In genomic region chr2:109624339-109624738, GRCh38 we compare ENCODE assay signal across 22 cellular contexts.
"Had no signal": no experiment of that assay in that cellular context is flagged by ENCODE, and none has a peak within 500 bp of the region (broad histone marks: within the 10 kb centered on the region; RNA-seq: fewer than 3 reads in every experiment).

No MANE protein-coding gene starts in this region.

- H3K9me3 ChIP-seq: mucosa of descending colon, prostate gland, right atrium auricular region, sigmoid colon, testis, tibial artery had no signal

- H3K9me3 Mint-ChIP-seq: memory B cell; mesothelial cell of epicardium; natural killer cell treated with Interleukin-12 subunit alpha and Interleukin-12 subunit beta and Interleukin-15 and Interleukin-18, amount 100 ng/mL, for 72 hours; neural crest cell; stimulated activated effector memory CD8-positive, alpha-beta T cell treated with anti-CD3 and anti-CD28 coated beads, Interleukin-12 subunit alpha, Interleukin-12 subunit beta, amount 100 ng/mL, for 72 hours; type B pancreatic cell had no signal

- H3K4me1 ChIP-seq: parathyroid adenoma, prostate gland, right atrium auricular region, testis, tibial artery had no signal

- H3K4me1 Mint-ChIP-seq: memory B cell; naive B cell; neural crest cell; stimulated activated effector memory CD8-positive, alpha-beta T cell treated with anti-CD3 and anti-CD28 coated beads, Interleukin-12 subunit alpha, Interleukin-12 subunit beta, amount 100 ng/mL, for 72 hours had no signal

- H3K4me3 ChIP-seq: dorsolateral prefrontal cortex, lung, mucosa of descending colon, prostate gland, right atrium auricular region, sigmoid colon, testis, tibial artery had no signal

- H3K27ac ChIP-seq: dorsolateral prefrontal cortex, parathyroid adenoma, prostate gland, right atrium auricular region, sigmoid colon, testis, tibial artery had no signal

- H3K36me3 ChIP-seq: prostate gland, right atrium auricular region, sigmoid colon, tibial artery had no signal

- ATAC-seq: left ventricle myocardium superior; mucosa of descending colon; natural killer cell treated with Interleukin-12 subunit alpha and Interleukin-12 subunit beta and Interleukin-15 and Interleukin-18, amount 100 ng/mL, for 72 hours; stimulated activated effector memory CD8-positive, alpha-beta T cell treated with anti-CD3 and anti-CD28 coated beads, Interleukin-12 subunit alpha, Interleukin-12 subunit beta, amount 100 ng/mL, for 72 hours; stimulated activated naive CD8-positive, alpha-beta T cell treated with anti-CD3 and anti-CD28 coated beads, Interleukin-15, Interleukin-2, amounts not matched to agents 100 U/mL and 50 U/mL, for 24 hours had no signal

- H3K4me3 Mint-ChIP-seq: memory B cell; mesothelial cell of epicardium; naive B cell; natural killer cell treated with Interleukin-12 subunit alpha and Interleukin-12 subunit beta and Interleukin-15 and Interleukin-18, amount 100 ng/mL, for 72 hours; neural crest cell; stimulated activated effector memory CD8-positive, alpha-beta T cell treated with anti-CD3 and anti-CD28 coated beads, Interleukin-12 subunit alpha, Interleukin-12 subunit beta, amount 100 ng/mL, for 72 hours; type B pancreatic cell had no signal

- H3K27ac Mint-ChIP-seq: memory B cell; mesothelial cell of epicardium; naive B cell; natural killer cell treated with Interleukin-12 subunit alpha and Interleukin-12 subunit beta and Interleukin-15 and Interleukin-18, amount 100 ng/mL, for 72 hours; stimulated activated effector memory CD8-positive, alpha-beta T cell treated with anti-CD3 and anti-CD28 coated beads, Interleukin-12 subunit alpha, Interleukin-12 subunit beta, amount 100 ng/mL, for 72 hours; type B pancreatic cell had no signal

- H3K27me3 ChIP-seq: right atrium auricular region, sigmoid colon, testis, tibial artery had no signal

- H3K36me3 Mint-ChIP-seq: memory B cell; mesothelial cell of epicardium; naive B cell; natural killer cell treated with Interleukin-12 subunit alpha and Interleukin-12 subunit beta and Interleukin-15 and Interleukin-18, amount 100 ng/mL, for 72 hours; stimulated activated effector memory CD8-positive, alpha-beta T cell treated with anti-CD3 and anti-CD28 coated beads, Interleukin-12 subunit alpha, Interleukin-12 subunit beta, amount 100 ng/mL, for 72 hours; type B pancreatic cell had no signal

- DNase-seq: dorsolateral prefrontal cortex; effector CD4-positive, alpha-beta T cell; left ventricle myocardium superior; mucosa of descending colon; naive B cell; sigmoid colon; stimulated activated CD4-positive, alpha-beta T cell treated with anti-CD3 and anti-CD28 coated beads, Interleukin-2, amount 100 ng/mL, for 24 hours; stimulated activated CD4-positive, alpha-beta T cell treated with anti-CD3 and anti-CD28 coated beads, Interleukin-4, amount 100 ng/mL, for 24 hours; stimulated activated naive CD8-positive, alpha-beta T cell treated with anti-CD3 and anti-CD28 coated beads, Interleukin-15, Interleukin-2, amounts not matched to agents 100 U/mL and 50 U/mL, for 24 hours; substantia nigra; testis; tibial artery had no signal

- H3K27me3 Mint-ChIP-seq: type B pancreatic cell had no signal
